Comparison of ENCODE assay signal across 10 cellular contexts in the genomic region with DNA sequence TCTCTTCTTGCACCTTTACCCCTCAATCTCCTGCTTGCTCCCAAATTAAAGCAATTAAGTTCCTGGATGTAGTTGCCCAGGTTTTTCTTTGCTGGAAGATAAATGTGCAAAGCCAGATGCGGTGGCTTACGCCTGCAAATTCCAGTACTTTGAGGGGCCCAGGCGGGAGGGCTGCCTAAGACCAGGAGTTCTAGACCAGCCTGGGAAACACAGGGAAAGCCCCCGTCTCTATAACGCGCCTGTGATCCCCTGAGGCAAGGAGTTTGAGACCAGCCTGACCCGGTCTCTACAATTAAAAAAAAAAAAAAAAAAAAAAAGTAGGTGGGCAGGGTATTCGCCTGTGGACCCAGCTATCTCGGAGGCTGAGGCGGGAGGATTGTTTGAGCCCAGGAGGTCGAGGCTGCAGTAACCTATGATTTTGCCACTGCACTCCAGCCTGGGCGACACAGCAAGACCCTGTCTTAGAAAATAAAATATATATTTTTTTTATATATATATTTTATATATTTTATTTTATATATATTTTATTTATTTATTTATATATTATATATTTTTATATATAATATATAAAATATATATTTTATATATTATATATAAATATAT. TPM values are rescaled to one million over a fixed set of nuclear protein-coding genes. Genes with fewer than 3 reads are reported as not detected.
DNase-seq lines count a peak whose midpoint lies in the region; ATAC-seq and TF ChIP-seq lines count a peak whose summit lies in the region.
"Had no signal": no experiment of that assay in that cellular context is flagged by ENCODE, and none has a peak within 500 bp of the region (broad histone marks: within the 10 kb centered on the region; RNA-seq: fewer than 3 reads in every experiment).

No MANE protein-coding gene starts in this region.

- in situ Hi-C loops in HAP-1 (cut with MboI; ENCODE audit: low sequenced_read_pairs) = no loop called here

- POLR2A ChIA-PET in CD8-positive, alpha-beta memory T cell (lab: Charles Lee) = no interaction called here

- no peak for DNase-seq in CD8-positive, alpha-beta memory T cell
- DNase-seq in dorsolateral prefrontal cortex (no peak), nephron progenitor cell (no peak), HAP-1 (ENCODE audit: low spot score in 2 of 2) (no peak)
- DNase-seq: NCI-H2171 treated with DMSO at 0.1 percent for 48 hours had no signal

- H3K36me3 ChIP-seq in CD8-positive, alpha-beta memory T cell (ENCODE audit: insufficient read depth, low read length) = no peaks in the 10 kb centered on the region
- H3K36me3 ChIP-seq in HAP-1 (replicated peaks) = no peaks in the 10 kb centered on the region

- H3K4me3 ChIP-seq in CD8-positive, alpha-beta memory T cell (ENCODE audit: low read length) = peak overlapping the region; percentile 34
- H3K4me3 ChIP-seq in dorsolateral prefrontal cortex (peak overlapping the region in 53 of 59 donors; percentile 14 to 64 (median 44)), HAP-1 (no peak overlapping the region)

- no peak for TF ChIP-seq CTCF in dorsolateral prefrontal cortex (IDR thresholded peaks at IDR 0.05 in 54 of 56, conservative IDR thresholded peaks at IDR 0.05 in 2 of 56; ENCODE audit: low read depth in 1 of 56, partially characterized antibody in 56 of 56)
- TF ChIP-seq CTCF in nephron progenitor cell (IDR thresholded peaks at IDR 0.05) = no peak

- no peak overlapping the region for H3K27ac ChIP-seq in CD8-positive, alpha-beta memory T cell (ENCODE audit: low read depth, low read length)
- H3K27ac ChIP-seq in dorsolateral prefrontal cortex = peak overlapping the region in 2 of 59 donors; percentile 27 to 37
- H3K27ac ChIP-seq: skin epidermis had no signal

- H3K9me3 Mint-ChIP-seq in CD8-positive, alpha-beta memory T cell = no peaks in the 10 kb centered on the region
- H3K9me3 Mint-ChIP-seq in IgD-negative memory B cell (no peaks in the 10 kb centered on the region), nephron progenitor cell (no peaks in the 10 kb centered on the region)

- no peaks in the 10 kb centered on the region for H3K9me3 ChIP-seq in CD8-positive, alpha-beta memory T cell (ENCODE audit: low read length)
- H3K9me3 ChIP-seq in HAP-1 = no peaks in the 10 kb centered on the region

- CTCF ChIA-PET in CD8-positive, alpha-beta memory T cell (lab: Charles Lee) = no interaction called here

- H3K36me3 Mint-ChIP-seq in CD8-positive, alpha-beta memory T cell = no peaks in the 10 kb centered on the region
- no peaks in the 10 kb centered on the region for H3K36me3 Mint-ChIP-seq in IgD-negative memory B cell
- H3K36me3 Mint-ChIP-seq in nephron progenitor cell (ENCODE audit: low read depth) = no peaks in the 10 kb centered on the region

- no peak for ATAC-seq in HG03442 (IDR thresholded peaks at IDR 0.05; ENCODE audit: unreplicated experiment)
- ATAC-seq in GM18520 (IDR thresholded peaks at IDR 0.05; ENCODE audit: unreplicated experiment) = no peak
- no peak for ATAC-seq in HG02798 (IDR thresholded peaks at IDR 0.05; ENCODE audit: poor library complexity, unreplicated experiment)

- peak overlapping the region; percentile 79 to 87 (median 83) for H3K4me3 Mint-ChIP-seq in CD8-positive, alpha-beta memory T cell
- peak overlapping the region; percentile 66 to 90 (median 82) for H3K4me3 Mint-ChIP-seq in IgD-negative memory B cell
- peak overlapping the region; percentile 66 for H3K4me3 Mint-ChIP-seq in nephron progenitor cell

- peaks cover 2 to 17% of the 10 kb centered on the region in 2 donors for H3K27me3 Mint-ChIP-seq in CD8-positive, alpha-beta memory T cell
- H3K27me3 Mint-ChIP-seq in IgD-negative memory B cell (peaks cover 15% of the 10 kb centered on the region), nephron progenitor cell (ENCODE audit: low read depth, poor library complexity) (peaks cover 9% of the 10 kb centered on the region)

- intact Hi-C loops in dorsolateral prefrontal cortex (cut with DNase I) = loop anchor here in 1 of 2 donors (2.0 kb wide), 1 partner anchor 76 kb away; no protein-coding TSS in a partner anchor

- peaks cover 23 to 36% (median 23%) of the 10 kb centered on the region in 3 donors for H3K4me1 Mint-ChIP-seq in CD8-positive, alpha-beta memory T cell
- H3K4me1 Mint-ChIP-seq in IgD-negative memory B cell (peaks cover 10 to 22% (median 16%) of the 10 kb centered on the region in 3 donors), nephron progenitor cell (peaks cover 37% of the 10 kb centered on the region)

- peak overlapping the region in 2 of 8 donors; percentile 37 to 68 for H3K27ac Mint-ChIP-seq in CD8-positive, alpha-beta memory T cell
- H3K27ac Mint-ChIP-seq in IgD-negative memory B cell = peak overlapping the region in 2 of 3 donors; percentile 58 to 94
- H3K27ac Mint-ChIP-seq in nephron progenitor cell = no peak overlapping the region

- H3K27me3 ChIP-seq in CD8-positive, alpha-beta memory T cell (ENCODE audit: insufficient read depth, low read length, poor library complexity, severe bottlenecking) = no peaks in the 10 kb centered on the region
- H3K27me3 ChIP-seq in dorsolateral prefrontal cortex (peaks cover 0 to 19% (median 0%) of the 10 kb centered on the region in 45 donors), HAP-1 (ENCODE audit: low read depth) (peaks cover 30% of the 10 kb centered on the region)

- peaks cover 15% of the 10 kb centered on the region for H3K4me1 ChIP-seq in CD8-positive, alpha-beta memory T cell (ENCODE audit: insufficient read depth, low read length)
- H3K4me1 ChIP-seq in HAP-1 = no peaks in the 10 kb centered on the region; the same call in 1 of the 2 replicates

RNA-seq across cellular contexts. Expression of gene DCDC2, which starts 0.5 kb away (rescaled TPM):
- not detected for total RNA-seq in CD8-positive, alpha-beta memory T cell
- polyA plus RNA-seq in CD8-positive, alpha-beta memory T cell = not detected
- polyA plus RNA-seq in IgD-negative memory B cell = not detected
- total RNA-seq in dorsolateral prefrontal cortex = 10 to 100 TPM in 1 of 120 experiments, 1 to 10 TPM in 111, under 1 TPM in 8; 0.28 to 11.1 (median 2.5) TPM

RNA-seq across cellular contexts. Expression of gene MRS2, which starts 44.4 kb away (rescaled TPM):
- total RNA-seq in CD8-positive, alpha-beta memory T cell = 10 to 100 TPM; 30.1 to 31.5 TPM
- 17.4 TPM for polyA plus RNA-seq in CD8-positive, alpha-beta memory T cell
- 25.0 TPM for polyA plus RNA-seq in IgD-negative memory B cell
- 10 to 100 TPM; 19.2 to 36.9 (median 29.7) TPM for total RNA-seq in dorsolateral prefrontal cortex
